ENCODE assay signal across 1 cellular context in genomic region chr15:64634576-64635485, GRCh38.
A peak's percentile ranks its signal among the peaks of the same experiment; 100 is the strongest.
TF ChIP-seq lines count a peak whose summit lies in the region.

No MANE protein-coding gene starts in this region.

TF ChIP-seq in HepG2, 621 proteins besides CTCF, POLR2A, EP300 and RAD21 (continued from another document and continues in another):
- no peak for TF ChIP-seq CEBPZ (IDR thresholded peaks at IDR 0.05; ENCODE audit: low read length)
- no peak for TF ChIP-seq ZSCAN21 (CRISPR knock-in tag; IDR thresholded peaks at IDR 0.05; ENCODE audit: borderline replicate concordance)
- no peak for TF ChIP-seq POGZ (CRISPR knock-in tag; IDR thresholded peaks at IDR 0.05)
- TF ChIP-seq ZNF770 (CRISPR knock-in tag; IDR thresholded peaks at IDR 0.05): no peak
- TF ChIP-seq TP53 (CRISPR knock-in tag; conservative IDR thresholded peaks at IDR 0.05): no peak
- peak; percentile 36; the same call in 1 of the 2 replicates for TF ChIP-seq CREB1 (IDR thresholded peaks at IDR 0.05)
- peak; percentile 30; the same call in 1 of the 2 replicates for TF ChIP-seq CREB1 (CRISPR knock-in tag; IDR thresholded peaks at IDR 0.05)
- TF ChIP-seq THAP11 (CRISPR knock-in tag; IDR thresholded peaks at IDR 0.05): no peak
- no peak for TF ChIP-seq HOXA7 (CRISPR knock-in tag; IDR thresholded peaks at IDR 0.05)
- TF ChIP-seq XBP1 (CRISPR knock-in tag; IDR thresholded peaks at IDR 0.05): no peak
- TF ChIP-seq GTF3A (CRISPR knock-in tag; conservative IDR thresholded peaks at IDR 0.05): no peak
- no peak for TF ChIP-seq RARG (CRISPR knock-in tag; IDR thresholded peaks at IDR 0.05; ENCODE audit: low read depth)
- no peak for TF ChIP-seq FOXP1 (IDR thresholded peaks at IDR 0.05)
- no peak; the same call in 1 of the 2 replicates for TF ChIP-seq FOXP1 (CRISPR knock-in tag; IDR thresholded peaks at IDR 0.05)
- TF ChIP-seq RBM22 (optimal IDR thresholded peaks at IDR 0.05; ENCODE audit: low read length): no peak
- TF ChIP-seq ZNF234 (CRISPR knock-in tag; conservative IDR thresholded peaks at IDR 0.05): no peak
- no peak for TF ChIP-seq ETV6 (CRISPR knock-in tag; conservative IDR thresholded peaks at IDR 0.05)
- peak; percentile 92 for TF ChIP-seq ZNF281 (CRISPR knock-in tag; IDR thresholded peaks at IDR 0.05; ENCODE audit: borderline replicate concordance)
- peak; percentile 49 for TF ChIP-seq PAXIP1 (CRISPR knock-in tag; conservative IDR thresholded peaks at IDR 0.05)
- TF ChIP-seq PTBP1 (IDR thresholded peaks at IDR 0.05; ENCODE audit: low read depth, low read length, poor library complexity, severe bottlenecking): no peak
- no peak for TF ChIP-seq CSRNP1 (CRISPR knock-in tag; IDR thresholded peaks at IDR 0.05)
- peak; percentile 6; the same call in 1 of the 2 replicates for TF ChIP-seq ARID5B (CRISPR knock-in tag; IDR thresholded peaks at IDR 0.05)
- no peak for TF ChIP-seq ZNF354B (CRISPR knock-in tag; IDR thresholded peaks at IDR 0.05)
- TF ChIP-seq TMF1 (CRISPR knock-in tag; IDR thresholded peaks at IDR 0.05; ENCODE audit: low read depth): no peak
- TF ChIP-seq ISL2 (CRISPR knock-in tag; IDR thresholded peaks at IDR 0.05): no peak
- no peak for TF ChIP-seq ZNF260 (CRISPR knock-in tag; IDR thresholded peaks at IDR 0.05; ENCODE audit: borderline replicate concordance, low read depth)
- TF ChIP-seq RFX3 (CRISPR knock-in tag; IDR thresholded peaks at IDR 0.05): peak; percentile 49; the same call in 1 of the 2 replicates
- no peak for TF ChIP-seq ZNF782 (CRISPR knock-in tag; IDR thresholded peaks at IDR 0.05; ENCODE audit: borderline replicate concordance)
- no peak for TF ChIP-seq ZNF282 (IDR thresholded peaks at IDR 0.05; ENCODE audit: partially characterized antibody)
- TF ChIP-seq CENPBD1 (CRISPR knock-in tag; IDR thresholded peaks at IDR 0.05; ENCODE audit: borderline replicate concordance, low read depth): no peak
- no peak for TF ChIP-seq ZBTB7B (CRISPR knock-in tag; IDR thresholded peaks at IDR 0.05)
- 0 out of 2 replicates have a peak, but pooled peaks have one; percentile 23 for TF ChIP-seq CHD4 (IDR thresholded peaks at IDR 0.05; ENCODE audit: borderline replicate concordance, low read length)
- TF ChIP-seq MTF1 (CRISPR knock-in tag; IDR thresholded peaks at IDR 0.05): no peak
- no peak for TF ChIP-seq ZNF142 (CRISPR knock-in tag; IDR thresholded peaks at IDR 0.05)
- no peak for TF ChIP-seq NR3C1 (CRISPR knock-in tag; IDR thresholded peaks at IDR 0.05)
